ENCODE assay signal across 8 cellular contexts in genomic region chr21:45136927-45137611, GRCh38.
DNase-seq lines count a peak whose midpoint lies in the region; ATAC-seq and TF ChIP-seq lines count a peak whose summit lies in the region.

No MANE protein-coding gene starts in this region.

- no peak for ATAC-seq in activated CD8-positive, alpha-beta T cell treated with anti-CD3 and anti-CD28 coated beads for 36 hours
- no peak for ATAC-seq in HG03457 (IDR thresholded peaks at IDR 0.05; ENCODE audit: unreplicated experiment)

- POLR2A ChIA-PET in BJ (lab: Charles Lee) = no interaction called here
- POLR2A ChIA-PET in activated CD8-positive, alpha-beta T cell treated with anti-CD3 and anti-CD28 coated beads for 36 hours (lab: Charles Lee) = interaction anchor here (0.7 to 1.1 kb wide), 3 partner anchors 8 to 54 kb away, joined by 3 to 4 read pairs (median 4); no protein-coding TSS in a partner anchor

- H3T11ph ChIP-seq in H9 (ENCODE audit: low read length) = no peak overlapping the region

- H3K4me1 Mint-ChIP-seq in H9 = peaks cover 0 to 4% of the 10 kb centered on the region in 2 experiments; a peak in 2 of 4 replicates
- H3K4me1 Mint-ChIP-seq in activated CD8-positive, alpha-beta T cell treated with anti-CD3 and anti-CD28 coated beads for 36 hours (ENCODE audit: low read depth) = peaks cover 5% of the 10 kb centered on the region
- H3K4me1 Mint-ChIP-seq in endothelial cell (ENCODE audit: unreplicated experiment) = peaks cover 13% of the 10 kb centered on the region

- no peak overlapping the region for H2BK120ac ChIP-seq in H9 (ENCODE audit: low read depth, low read length, poor library complexity, severe bottlenecking)

- no peak overlapping the region for H2AFZ ChIP-seq in H9 (ENCODE audit: low read length)

- H3K27ac Mint-ChIP-seq in H9 (no peak overlapping the region), endothelial cell (ENCODE audit: unreplicated experiment) (no peak overlapping the region)
- H3K27ac Mint-ChIP-seq in activated CD8-positive, alpha-beta T cell treated with anti-CD3 and anti-CD28 coated beads for 36 hours = peak overlapping the region; percentile 10

- no peak overlapping the region for H2AK5ac ChIP-seq in H9 (ENCODE audit: insufficient read length, low read length)

- H3K23ac ChIP-seq in H9 (ENCODE audit: insufficient read length, low read depth, low read length) = no peak overlapping the region

- H3K9me3 ChIP-seq in H9 (ENCODE audit: control insufficient read depth, low read depth, low read length) = no peaks in the 10 kb centered on the region

- no peaks in the 10 kb centered on the region for H3K23me2 ChIP-seq in H9 (ENCODE audit: insufficient read length, low read depth, low read length, poor library complexity, severe bottlenecking)

- no peak overlapping the region for H4K91ac ChIP-seq in H9 (ENCODE audit: insufficient read length, low read depth, low read length)

- H3K79me1 ChIP-seq in H9 (ENCODE audit: insufficient read depth, low read depth, low read length, poor library complexity, severe bottlenecking) = no peaks in the 10 kb centered on the region

- no peak overlapping the region; a peak in 1 of 5 replicates for H3K4me3 Mint-ChIP-seq in H9
- H3K4me3 Mint-ChIP-seq in activated CD8-positive, alpha-beta T cell treated with anti-CD3 and anti-CD28 coated beads for 36 hours = no peak overlapping the region
- H3K4me3 Mint-ChIP-seq in endothelial cell (ENCODE audit: unreplicated experiment) = no peak overlapping the region

- intact Hi-C loops in activated CD8-positive, alpha-beta T cell treated with anti-CD3 and anti-CD28 coated beads for 36 hours (cut with micrococcal nuclease) = loop anchor here (5.0 to 10.0 kb wide), 2 partner anchors 62 to 190 kb away; partner anchors contain the start of gene ADARB1

- no peak overlapping the region for H3K14ac ChIP-seq in H9 (ENCODE audit: insufficient read depth, low read length)

- WGBS in H9 (ENCODE audit: extremely low coverage, insufficient read length, low lambda C conversion rate) = no CpG with 5 or more reads among the region's 11 CpGs

- H3K27me3 ChIP-seq in BJ (ENCODE audit: control insufficient read depth, insufficient read depth, low read length) (no peaks in the 10 kb centered on the region), H9 (ENCODE audit: insufficient read depth, low read length) (no peaks in the 10 kb centered on the region)

- no peaks in the 10 kb centered on the region for H3K4me1 ChIP-seq in H9 (ENCODE audit: insufficient read depth, low read length)

- CTCF ChIA-PET in BJ (lab: Yijun Ruan, JAX) = interaction anchor here (0.6 to 9.3 kb wide), 52 partner anchors 8 to 726 kb away, joined by 3 to 237 read pairs (median 5); partner anchors contain the start of genes ADARB1, POFUT2, SLX9 and UBE2G2
- CTCF ChIA-PET in activated CD8-positive, alpha-beta T cell treated with anti-CD3 and anti-CD28 coated beads for 36 hours (lab: Charles Lee) = interaction anchor here (0.6 to 8.1 kb wide), 57 partner anchors 9 to 338 kb away, joined by 3 to 158 read pairs (median 4); partner anchors contain the start of genes POFUT2 and SLX9

- no peak overlapping the region for H2BK5ac ChIP-seq in H9 (ENCODE audit: insufficient read length, low read length)

- no peaks in the 10 kb centered on the region for H3K36me3 ChIP-seq in BJ (ENCODE audit: control insufficient read depth, insufficient read depth, low read length)

- H3K18ac ChIP-seq in H9 (ENCODE audit: insufficient read length, low read depth, low read length) = no peak overlapping the region

- no peak overlapping the region for H2BK20ac ChIP-seq in H9 (ENCODE audit: low read depth, low read length, poor library complexity, severe bottlenecking)

- H3K56ac ChIP-seq in H9 (ENCODE audit: insufficient read length, low read depth, low read length) = no peak overlapping the region

- H3K27me3 Mint-ChIP-seq in H9 (ENCODE audit: low read depth) = no peaks in the 10 kb centered on the region
- no peaks in the 10 kb centered on the region for H3K27me3 Mint-ChIP-seq in activated CD8-positive, alpha-beta T cell treated with anti-CD3 and anti-CD28 coated beads for 36 hours
- H3K27me3 Mint-ChIP-seq in endothelial cell (ENCODE audit: unreplicated experiment) = peaks cover 7% of the 10 kb centered on the region

- no peak overlapping the region for H3K4me3 ChIP-seq in BJ (ENCODE audit: low read depth, low read length)

- no peak overlapping the region for H2BK15ac ChIP-seq in H9 (ENCODE audit: low read depth, low read length)

- H3K9me3 Mint-ChIP-seq in H9 (no peaks in the 10 kb centered on the region), endothelial cell (ENCODE audit: unreplicated experiment) (no peaks in the 10 kb centered on the region)
- no peaks in the 10 kb centered on the region for H3K9me3 Mint-ChIP-seq in activated CD8-positive, alpha-beta T cell treated with anti-CD3 and anti-CD28 coated beads for 36 hours

- H3K27ac ChIP-seq in H9 (ENCODE audit: insufficient read length, low read depth, low read length) = no peak overlapping the region

- no peak overlapping the region for H3K9ac ChIP-seq in H9 (ENCODE audit: extremely low read depth, insufficient read length, low read length)

- no peaks in the 10 kb centered on the region for H3K36me3 Mint-ChIP-seq in H9 (ENCODE audit: insufficient read depth in 1 of 3, low read depth in 3 of 3)
- peaks cover 5% of the 10 kb centered on the region for H3K36me3 Mint-ChIP-seq in activated CD8-positive, alpha-beta T cell treated with anti-CD3 and anti-CD28 coated beads for 36 hours (ENCODE audit: low read depth)
- H3K36me3 Mint-ChIP-seq in endothelial cell (ENCODE audit: low read depth, unreplicated experiment) = no peaks in the 10 kb centered on the region

- no peak overlapping the region for H3K4ac ChIP-seq in H9 (ENCODE audit: low read depth, low read length)

- no peaks in the 10 kb centered on the region for H4K20me1 ChIP-seq in H9 (ENCODE audit: control insufficient read depth, insufficient read depth, insufficient read length)

- TF ChIP-seq CTCF in BJ (IDR thresholded peaks at IDR 0.05; ENCODE audit: insufficient read depth, low read depth, low read length) (peak; percentile 89), H9 (conservative IDR thresholded peaks at IDR 0.05) (peak; percentile 88), endothelial cell (IDR thresholded peaks at IDR 0.05; ENCODE audit: unreplicated experiment) (peak; percentile 60)
- peak; percentile 66 for TF ChIP-seq CTCF in activated CD8-positive, alpha-beta T cell treated with anti-CD3 and anti-CD28 coated beads for 36 hours (IDR thresholded peaks at IDR 0.05)

- H3K4me2 ChIP-seq in H9 (ENCODE audit: insufficient read depth, insufficient read length, low read length) = no peak overlapping the region

- no peak overlapping the region for H4K8ac ChIP-seq in H9 (replicated peaks; ENCODE audit: insufficient read length, low read depth, low read length)

- no peak overlapping the region for H4K5ac ChIP-seq in H9 (ENCODE audit: insufficient read length, low read depth, low read length)

- no peaks in the 10 kb centered on the region for H3K79me2 ChIP-seq in H9 (ENCODE audit: insufficient read depth, low read length)

- no peak overlapping the region for H2BK12ac ChIP-seq in H9 (ENCODE audit: insufficient read length, low read depth, low read length)

- DNase-seq in BJ (ENCODE audit: low read depth) (peak; percentile 52), H9 (peak; percentile 84), NCI-H82 (lab: John Stamatoyannopoulos, UW) (peak; percentile 89), endothelial cell (ENCODE audit: low spot score) (peak; percentile 91), midbrain (lab: John Stamatoyannopoulos, UW) (peak; percentile 79)
- DNase-seq in activated CD8-positive, alpha-beta T cell treated with anti-CD3 and anti-CD28 coated beads for 36 hours = peak; percentile 86
- DNase-seq in stimulated activated CD8-positive, alpha-beta memory T cell treated with anti-CD3 and anti-CD28 coated beads, Interleukin-2, amount 100 ng/mL, for 48 hours (ENCODE audit: low read depth in 2 of 2) = peak; percentile 46 to 59
